13 cellular contexts compared by ENCODE assay signal in genomic region chr15:74816624-74817369, GRCh38. TPM values are rescaled to one million over a fixed set of nuclear protein-coding genes. Genes with fewer than 3 reads are reported as not detected.
DNase-seq lines count a peak whose midpoint lies in the region; ATAC-seq and TF ChIP-seq lines count a peak whose summit lies in the region.
"Had no signal": no experiment of that assay in that cellular context is flagged by ENCODE, and none has a peak within 500 bp of the region (broad histone marks: within the 10 kb centered on the region; RNA-seq: fewer than 3 reads in every experiment).

No MANE protein-coding gene starts in this region.

- no TSS peak for BruUV-seq in MCF 10A (replicated peaks; lab: Mats Ljungman, UMichigan)

- no peak overlapping the region for H3K4me3 Mint-ChIP-seq in MCF 10A (ENCODE audit: unreplicated experiment)

- peak overlapping the region; percentile 82 for H3K27ac Mint-ChIP-seq in MCF 10A (ENCODE audit: low read depth, unreplicated experiment)

- DNase-seq in NCI-H1436 treated with DMSO at 0.1 percent for 48 hours (lab: John Stamatoyannopoulos, UW) (peak; percentile 23), MCF 10A (ENCODE audit: unreplicated experiment) (no peak), psoas muscle (no peak), nucleus accumbens (lab: John Stamatoyannopoulos, UW) (no peak), posterior vena cava (ENCODE audit: low spot score) (no peak)
- DNase-seq: activated effector memory CD4-positive, alpha-beta T cell treated with anti-CD3 and anti-CD28 coated beads, Interleukin-2, amount 50 U/mL, for 16 hours; cortex of kidney; hippocampal formation; MV-4-11; stimulated activated CD4-positive, alpha-beta T cell treated with anti-CD3 and anti-CD28 coated beads, Interleukin-2, amount 100 ng/mL, for 24 hours had no signal

- H3K27ac ChIP-seq in psoas muscle = peak overlapping the region; percentile 68

- CTCF ChIA-PET in MCF 10A (lab: Yijun Ruan, JAX) = interaction anchor here (0.6 to 3.1 kb wide), 13 partner anchors 9 to 134 kb away, joined by 3 to 7 read pairs (median 5); no protein-coding TSS in a partner anchor

- H3K9me3 Mint-ChIP-seq in MCF 10A (ENCODE audit: unreplicated experiment) = no peaks in the 10 kb centered on the region

- peak in 2 of 4 donors; percentile 1 to 3 for ATAC-seq in psoas muscle
- ATAC-seq: HCT116 had no signal

- WGBS in psoas muscle, 3 donors = 49 to 55% (median 51%) methylated on average over 19 of the region's 19 CpGs

- H3K9me3 ChIP-seq in psoas muscle = no peaks in the 10 kb centered on the region

- no peaks in the 10 kb centered on the region for H3K4me1 ChIP-seq in psoas muscle

- intact Hi-C loops in MCF 10A (cut with micrococcal nuclease) (loop anchor here (1.0 kb wide), 2 partner anchors 26 to 85 kb away; no protein-coding TSS in a partner anchor), psoas muscle (cut with DNase I) (no loop called here), posterior vena cava (cut with DNase I) (loop anchor here in 1 of 2 donors (1.0 kb wide), 1 partner anchor 26 kb away; no protein-coding TSS in a partner anchor)

- H3K4me3 ChIP-seq in psoas muscle = no peak overlapping the region

- no peaks in the 10 kb centered on the region for H3K27me3 Mint-ChIP-seq in MCF 10A (ENCODE audit: insufficient read depth, unreplicated experiment)

- TF ChIP-seq CTCF in MCF 10A (IDR thresholded peaks at IDR 0.05; ENCODE audit: unreplicated experiment) (no peak), psoas muscle (IDR thresholded peaks at IDR 0.05) (no peak)

- H3K27me3 ChIP-seq in psoas muscle (ENCODE audit: insufficient read depth in 3 of 3, low read length in 2 of 3) = no peaks in the 10 kb centered on the region

- POLR2A ChIA-PET in MCF 10A (lab: Yijun Ruan, JAX) = interaction anchor here (1.4 to 2.5 kb wide), 2 partner anchors 12 to 89 kb away, joined by 5 to 9 read pairs; partner anchors contain the start of gene FAM219B

- peaks cover 45% of the 10 kb centered on the region for H3K4me1 Mint-ChIP-seq in MCF 10A (ENCODE audit: insufficient read depth, unreplicated experiment)

- no peaks in the 10 kb centered on the region for H3K36me3 ChIP-seq in psoas muscle (ENCODE audit: insufficient read depth in 1 of 2, low read depth in 1 of 2)

- H3K36me3 Mint-ChIP-seq in MCF 10A (ENCODE audit: insufficient read depth, unreplicated experiment) = no peaks in the 10 kb centered on the region

RNA-seq across cellular contexts. Expression of gene LMAN1L, which starts 4.2 kb away (rescaled TPM):
- total RNA-seq in MCF 10A (2022) = 0.23 TPM in 1 of 2 replicates, not detected in the other
- under 1 TPM in 2 of 4 donors, not detected in 2; 0.36 to 0.66 TPM for total RNA-seq in psoas muscle
- not detected for polyA plus RNA-seq in psoas muscle
- not detected for total RNA-seq in posterior vena cava
- total RNA-seq: Daoy, myocyte had no signal

RNA-seq across cellular contexts. Expression of gene CPLX3, which starts 9.6 kb away (rescaled TPM):
- total RNA-seq in MCF 10A (2022) (not detected in 2 replicates), psoas muscle (under 1 TPM in 1 of 4 donors, not detected in 3; 0.19 TPM), posterior vena cava (not detected)
- polyA plus RNA-seq in psoas muscle = under 1 TPM in 2 of 3 donors, not detected in 1; 0.03 to 0.04 TPM
- total RNA-seq: Daoy, myocyte had no signal

RNA-seq across cellular contexts. Expression of gene ULK3, which starts 26.2 kb away (rescaled TPM):
- total RNA-seq in MCF 10A (2022) = 27.6 and 31.3 TPM in 2 replicates
- total RNA-seq in psoas muscle = 10 to 100 TPM; 17.7 to 34.5 (median 27.0) TPM
- 10 to 100 TPM; 33.2 to 43.5 (median 42.8) TPM for polyA plus RNA-seq in psoas muscle
- 10 to 100 TPM; 19.1 to 21.8 TPM for total RNA-seq in posterior vena cava

RNA-seq across cellular contexts. Expression of gene CSK, which starts 34.9 kb away (rescaled TPM):
- 50.4 and 65.3 TPM in 2 replicates for total RNA-seq in MCF 10A (2022)
- total RNA-seq in psoas muscle = 10 to 100 TPM; 15.5 to 23.8 (median 17.9) TPM
- polyA plus RNA-seq in psoas muscle = 10 to 100 TPM; 12.2 to 29.6 (median 15.1) TPM
- 10 to 100 TPM; 29.6 to 31.8 TPM for total RNA-seq in posterior vena cava

RNA-seq across cellular contexts. Expression of gene SCAMP2, which starts 56.4 kb away (rescaled TPM):
- 64.4 and 67.7 TPM in 2 replicates for total RNA-seq in MCF 10A (2022)
- total RNA-seq in psoas muscle = 10 to 100 TPM; 32.1 to 67.3 (median 52.6) TPM
- 10 to 100 TPM; 40.2 to 73.6 (median 48.6) TPM for polyA plus RNA-seq in psoas muscle
- total RNA-seq in posterior vena cava = 10 to 100 TPM; 65.1 to 65.6 TPM
